ENCODE assay signal across 11 cellular contexts in genomic region chr13:103983948-103984347, GRCh38.
"Had no signal": no experiment of that assay in that cellular context is flagged by ENCODE, and none has a peak within 500 bp of the region (broad histone marks: within the 10 kb centered on the region; RNA-seq: fewer than 3 reads in every experiment).

No MANE protein-coding gene starts in this region.

- H3K4me3 ChIP-seq: GM23248, HAP-1, K562 had no signal

- H3K4me1 ChIP-seq: HAP-1 had no signal

- H3K9ac ChIP-seq: GM23248 had no signal

- ATAC-seq: HCT116, K562 had no signal

- DNase-seq: GM23248, GOT3, H7, HFFc6, IMR-90, KG1 had no signal

- H3K36me3 ChIP-seq: HAP-1 had no signal

- H3K4me3 Mint-ChIP-seq: HFFc6 had no signal

- FAIRE-seq: HTR-8/SVneo, K562 had no signal

- H2AFZ ChIP-seq: GM23248 had no signal

- H3K27ac Mint-ChIP-seq: HFFc6 had no signal

- H3K27ac ChIP-seq: GM23248, HL-60 had no signal

- H3K9me3 ChIP-seq: HAP-1 had no signal
